In genomic region chr18:58334061-58334460, GRCh38 we compare ENCODE assay signal across 25 cellular contexts.
"Had no signal": no experiment of that assay in that cellular context is flagged by ENCODE, and none has a peak within 500 bp of the region (broad histone marks: within the 10 kb centered on the region; RNA-seq: fewer than 3 reads in every experiment).

No MANE protein-coding gene starts in this region.

- DNase-seq: IMR-90, Karpas-422, KG1, MG63, NCI-H1092, NCI-H1105 treated with DMSO at 0.1 percent for 48 hours, NCI-H1417 treated with DMSO at 0.1 percent for 48 hours, NCI-H146, NCI-H187, NCI-H2029, NCI-H2081 treated with DMSO at 0.1 percent for 48 hours, NCI-H2171, NCI-H226, NCI-H446, NCI-H510A, NCI-H524 treated with DMSO at 0.1 percent for 48 hours, NCI-H69, NCI-H774, Right ventricle myocardium superior, RPMI8226, SIG-M5 had no signal

- ATAC-seq: HepG2 had no signal

- H3K4me3 ChIP-seq: MG63, SJSA1, SK-N-MC had no signal

- H3K27ac ChIP-seq: SJSA1, SK-N-MC had no signal

- FAIRE-seq: HepG2, RCC 7860 had no signal

- H3K9me3 ChIP-seq: MG63, SJSA1 had no signal

- H3K27me3 ChIP-seq: MG63, SJSA1 had no signal
